ENCODE assay signal across 27 cellular contexts in genomic region chr18:74173434-74173750, GRCh38. TPM values are rescaled to one million over a fixed set of nuclear protein-coding genes. Genes with fewer than 3 reads are reported as not detected.
"Had no signal": no experiment of that assay in that cellular context is flagged by ENCODE, and none has a peak within 500 bp of the region (broad histone marks: within the 10 kb centered on the region; RNA-seq: fewer than 3 reads in every experiment).

No MANE protein-coding gene starts in this region.

- H3K4me3 Mint-ChIP-seq: dendritic cell treated with granulocyte-macrophage colony-stimulating factor and Interleukin-4, amounts not matched to agents 40 ng/mL and 50 ng/mL, for 4 days; memory B cell; natural killer cell had no signal

- H3K9me3 Mint-ChIP-seq: dendritic cell treated with granulocyte-macrophage colony-stimulating factor and Interleukin-4, amounts not matched to agents 40 ng/mL and 50 ng/mL, for 4 days; memory B cell; natural killer cell; stimulated activated naive CD8-positive, alpha-beta T cell treated with anti-CD3 and anti-CD28 coated beads, Interleukin-15, amount 100 ng/mL, for 72 hours had no signal

- FAIRE-seq: endothelial cell of umbilical vein, kidney had no signal

- H3K27me3 ChIP-seq: thyroid gland, vagina had no signal

- H3K4me2 ChIP-seq: hepatocyte, smooth muscle cell had no signal

- H3K27ac ChIP-seq: esophagus muscularis mucosa, foreskin keratinocyte, gastroesophageal sphincter, heart left ventricle, hepatocyte, neutrophil, parathyroid adenoma, suprapubic skin, thyroid gland, vagina had no signal

- DNase-seq: effector memory CD4-positive, alpha-beta T cell; foreskin keratinocyte; heart left ventricle; kidney; natural killer cell; stimulated activated CD4-positive, alpha-beta T cell treated with anti-CD3 and anti-CD28 coated beads, Interleukin-12 subunit alpha, Interleukin-12 subunit beta, amount 100 ng/mL, for 4 hours; stimulated activated CD4-positive, alpha-beta T cell treated with anti-CD3 and anti-CD28 coated beads, Interleukin-1b, Interleukin-23, amount 100 ng/mL, for 48 hours; stimulated activated CD4-positive, alpha-beta T cell treated with anti-CD3 and anti-CD28 coated beads, Interleukin-4, amount 100 ng/mL, for 1 hour; stimulated activated CD8-positive, alpha-beta memory T cell treated with anti-CD3 and anti-CD28 coated beads, Interleukin-4, amount 100 ng/mL, for 48 hours; stimulated activated naive CD4-positive, alpha-beta T cell; stimulated activated naive CD8-positive, alpha-beta T cell treated with anti-CD3 and anti-CD28 coated beads, Interleukin-15, amount 100 ng/mL, for 72 hours; thyroid gland had no signal

- H2AFZ ChIP-seq: hepatocyte, parathyroid adenoma had no signal

- H3K79me2 ChIP-seq: hepatocyte, parathyroid adenoma had no signal

- H3K9me3 ChIP-seq: esophagus muscularis mucosa, gastroesophageal sphincter, heart left ventricle, neutrophil, suprapubic skin, thyroid gland, vagina had no signal

- H3K36me3 ChIP-seq: esophagus muscularis mucosa, gastroesophageal sphincter, heart left ventricle, neutrophil, suprapubic skin, thyroid gland, vagina had no signal

- H3K4me3 ChIP-seq: esophagus muscularis mucosa, gastroesophageal sphincter, heart left ventricle, hepatocyte, lung, smooth muscle cell, suprapubic skin, thyroid gland, vagina had no signal

- H3K27ac Mint-ChIP-seq: dendritic cell treated with granulocyte-macrophage colony-stimulating factor and Interleukin-4, amounts not matched to agents 40 ng/mL and 50 ng/mL, for 4 days; memory B cell; natural killer cell; progenitor cell of endocrine pancreas; stimulated activated naive CD8-positive, alpha-beta T cell treated with anti-CD3 and anti-CD28 coated beads, Interleukin-15, amount 100 ng/mL, for 72 hours had no signal

- H3K36me3 Mint-ChIP-seq: memory B cell, natural killer cell had no signal

- H3K4me1 ChIP-seq: esophagus muscularis mucosa, foreskin keratinocyte, gastroesophageal sphincter, heart left ventricle, parathyroid adenoma, suprapubic skin, thyroid gland, vagina had no signal

- H3K9ac ChIP-seq: parathyroid adenoma had no signal

- ATAC-seq: foreskin keratinocyte; gastroesophageal sphincter; heart left ventricle; left lobe of liver; natural killer cell; sciatic nerve; stimulated activated naive CD8-positive, alpha-beta T cell treated with anti-CD3 and anti-CD28 coated beads, Interleukin-15, amount 100 ng/mL, for 72 hours had no signal

RNA-seq across cellular contexts. Expression of gene FBXO15, which starts 25.8 kb away (rescaled TPM):
- total RNA-seq: endothelial cell of umbilical vein, vagina had no signal
- polyA plus RNA-seq: endothelial cell of umbilical vein had no signal
